Comparison of ENCODE assay signal across 10 cellular contexts in the genomic region with DNA sequence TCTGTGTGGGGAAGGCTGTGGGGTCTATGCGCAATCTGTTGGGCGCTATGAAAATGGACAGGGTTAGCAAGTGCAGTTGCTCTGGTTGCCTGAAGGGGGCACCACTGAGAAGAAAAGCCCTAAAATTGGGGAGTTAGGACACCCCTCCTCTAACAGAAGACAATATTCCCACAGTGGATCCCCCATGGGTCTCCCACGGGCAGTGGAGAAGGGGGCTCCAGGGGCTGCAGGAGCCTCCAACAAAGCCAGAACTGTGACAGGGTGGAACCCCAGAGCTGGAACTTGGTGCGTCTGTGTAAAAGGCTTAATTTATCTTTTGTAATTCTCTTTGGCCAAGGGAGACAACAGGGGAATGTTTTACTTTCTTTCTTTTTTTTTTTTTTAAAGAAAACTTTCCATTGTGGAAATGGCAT. TPM values are rescaled to one million over a fixed set of nuclear protein-coding genes. Genes with fewer than 3 reads are reported as not detected.
DNase-seq lines count a peak whose midpoint lies in the region; ATAC-seq and TF ChIP-seq lines count a peak whose summit lies in the region.
"Had no signal": no experiment of that assay in that cellular context is flagged by ENCODE, and none has a peak within 500 bp of the region (broad histone marks: within the 10 kb centered on the region; RNA-seq: fewer than 3 reads in every experiment).

No MANE protein-coding gene starts in this region.

- H3K36me3 ChIP-seq in HCT116 (ENCODE audit: control insufficient read depth in 1 of 2, insufficient read depth in 2 of 2, low read length in 2 of 2), result no peaks in the 10 kb centered on the region
- no peaks in the 10 kb centered on the region for H3K36me3 ChIP-seq in mucosa of descending colon (ENCODE audit: low read depth)

- H3K9ac ChIP-seq in HCT116 (ENCODE audit: low read length), result no peak overlapping the region

- 0 out of 2 replicates have a peak, but pooled peaks cover 5% of the 10 kb centered on the region for H3K27me3 ChIP-seq in HCT116 (ENCODE audit: insufficient read depth, low read length)

- no peaks in the 10 kb centered on the region for H3K9me3 Mint-ChIP-seq in activated naive CD4-positive, alpha-beta T cell treated with anti-CD3 and anti-CD28 coated beads, Interleukin-2, amount 10 ng/mL, durations not matched to agents 7 days and 5 days
- H3K9me3 Mint-ChIP-seq: dendritic cell treated with granulocyte-macrophage colony-stimulating factor and Interleukin-4, amounts not matched to agents 40 ng/mL and 50 ng/mL, for 4 days had no signal

- no peaks in the 10 kb centered on the region for H4K20me1 ChIP-seq in HCT116 (ENCODE audit: insufficient read depth)

- RAD21 ChIA-PET in HCT116 (lab: Charles Lee; ENCODE audit: low non-redundant PET in 1 of 2, low total read pairs in 2 of 2, uncharacterized antibody in 2 of 2, unreplicated experiment in 2 of 2), result interaction anchor here in 1 of 2 experiments (1.4 kb wide), 1 partner anchor 126 kb away, joined by 4 read pairs; no protein-coding TSS in a partner anchor

- POLR2A ChIA-PET in HCT116 (lab: Charles Lee), result interaction anchor here (0.7 to 1.5 kb wide), 2 partner anchors 81 to 171 kb away, joined by 3 read pairs; no protein-coding TSS in a partner anchor

- no TSS peak for BruUV-seq in HCT116 (replicated peaks; lab: Mats Ljungman, UMichigan)

- H3K27ac Mint-ChIP-seq in T-helper 17 cell, result no peak overlapping the region
- H3K27ac Mint-ChIP-seq in activated naive CD4-positive, alpha-beta T cell treated with anti-CD3 and anti-CD28 coated beads, Interleukin-2, amount 10 ng/mL, durations not matched to agents 7 days and 5 days, result no peak overlapping the region
- H3K27ac Mint-ChIP-seq: dendritic cell treated with granulocyte-macrophage colony-stimulating factor and Interleukin-4, amounts not matched to agents 40 ng/mL and 50 ng/mL, for 4 days had no signal

- DNase-seq in AG10803 (ENCODE audit: low read depth) (no peak), HCT116 (ENCODE audit: low read depth, low spot score) (no peak), cardiac fibroblast (ENCODE audit: low read depth in 2 of 2) (peak in 1 of 2 donors; percentile 20), mucosa of descending colon (no peak), NCI-H2171 (lab: John Stamatoyannopoulos, UW) (no peak), T-helper 17 cell (no peak)
- no peak for DNase-seq in activated naive CD4-positive, alpha-beta T cell treated with anti-CD3 and anti-CD28 coated beads, Interleukin-2, amount 10 ng/mL, durations not matched to agents 7 days and 5 days

- no peak overlapping the region for H3K4me3 ChIP-seq in AG10803 (ENCODE audit: low read length)
- H3K4me3 ChIP-seq in HCT116 (replicated peaks in 1 of 2; ENCODE audit: low read depth in 1 of 2, low read length in 2 of 2), result no peak overlapping the region
- H3K4me3 ChIP-seq in cardiac fibroblast (replicated peaks in 1 of 2; ENCODE audit: low read depth in 2 of 2, low read length in 2 of 2), result no peak overlapping the region
- H3K4me3 ChIP-seq in mucosa of descending colon, result no peak overlapping the region

- peak; percentile 81 for TF ChIP-seq CTCF in AG10803 (conservative IDR thresholded peaks at IDR 0.05; ENCODE audit: low read length)
- peak; percentile 49 to 97 (median 95); a peak in 5 of 6 replicates for TF ChIP-seq CTCF in HCT116 (IDR thresholded peaks at IDR 0.05 in 2 of 3, conservative IDR thresholded peaks at IDR 0.05 in 1 of 3; ENCODE audit: borderline replicate concordance in 1 of 3, insufficient read depth in 1 of 3, low read depth in 2 of 3, low read length in 2 of 3)
- TF ChIP-seq CTCF in cardiac fibroblast (IDR thresholded peaks at IDR 0.05; ENCODE audit: low read depth, low read length), result peak; percentile 90
- TF ChIP-seq CTCF in mucosa of descending colon (IDR thresholded peaks at IDR 0.05), result peak; percentile 30

- peaks cover 32% of the 10 kb centered on the region for H3K27me3 Mint-ChIP-seq in T-helper 17 cell
- H3K27me3 Mint-ChIP-seq in activated naive CD4-positive, alpha-beta T cell treated with anti-CD3 and anti-CD28 coated beads, Interleukin-2, amount 10 ng/mL, durations not matched to agents 7 days and 5 days, result peaks cover 30% of the 10 kb centered on the region

- H3K27ac ChIP-seq in HCT116 (ENCODE audit: low read depth, low read length), result no peak overlapping the region

- peak; percentile 44 for TF ChIP-seq RAD21 in HCT116 (IDR thresholded peaks at IDR 0.05; ENCODE audit: low read depth)

- H3K36me3 Mint-ChIP-seq in T-helper 17 cell (ENCODE audit: low read depth), result no peaks in the 10 kb centered on the region
- H3K36me3 Mint-ChIP-seq in activated naive CD4-positive, alpha-beta T cell treated with anti-CD3 and anti-CD28 coated beads, Interleukin-2, amount 10 ng/mL, durations not matched to agents 7 days and 5 days, result no peaks in the 10 kb centered on the region

- intact Hi-C loops in HCT116 (cut with micrococcal nuclease) (loop anchor here (5.0 kb wide), 1 partner anchor 168 kb away; no protein-coding TSS in a partner anchor), mucosa of descending colon (cut with DNase I, micrococcal nuclease) (no loop called here)

- no peak for TF ChIP-seq POLR2A in HCT116 (IDR thresholded peaks at IDR 0.05; ENCODE audit: borderline replicate concordance, extremely low read depth, insufficient read depth, insufficient read length)

- CTCF ChIA-PET in HCT116 (lab: Charles Lee), result interaction anchor here (0.9 to 5.5 kb wide), 11 partner anchors 9 to 169 kb away, joined by 3 to 120 read pairs (median 4); no protein-coding TSS in a partner anchor
- CTCF ChIA-PET in activated naive CD4-positive, alpha-beta T cell treated with anti-CD3 and anti-CD28 coated beads, Interleukin-2, amount 10 ng/mL, durations not matched to agents 7 days and 5 days (lab: Charles Lee), result interaction anchor here (0.6 to 5.4 kb wide), 4 partner anchors 10 to 127 kb away, joined by 3 to 58 read pairs (median 16); partner anchors contain the start of gene COL13A1

- H3K4me3 Mint-ChIP-seq in T-helper 17 cell, result no peak overlapping the region
- no peak overlapping the region for H3K4me3 Mint-ChIP-seq in activated naive CD4-positive, alpha-beta T cell treated with anti-CD3 and anti-CD28 coated beads, Interleukin-2, amount 10 ng/mL, durations not matched to agents 7 days and 5 days
- H3K4me3 Mint-ChIP-seq: dendritic cell treated with granulocyte-macrophage colony-stimulating factor and Interleukin-4, amounts not matched to agents 40 ng/mL and 50 ng/mL, for 4 days had no signal

- H3K4me2 ChIP-seq in HCT116 (ENCODE audit: low read length), result no peak overlapping the region

- no peaks in the 10 kb centered on the region for H3K9me2 ChIP-seq in HCT116 (ENCODE audit: insufficient read depth)

- H3K9me3 ChIP-seq in HCT116 (ENCODE audit: control insufficient read depth in 1 of 2, insufficient read depth in 1 of 2, low read depth in 1 of 2, low read length in 2 of 2) (no peaks in the 10 kb centered on the region), mucosa of descending colon (no peaks in the 10 kb centered on the region), T-helper 17 cell (ENCODE audit: control insufficient read depth, low read length, poor library complexity, severe bottlenecking) (no peaks in the 10 kb centered on the region)

- H3K4me1 ChIP-seq in HCT116 (ENCODE audit: control insufficient read depth in 1 of 2, insufficient read depth in 2 of 2, low read length in 2 of 2), result no peaks in the 10 kb centered on the region
- H3K4me1 ChIP-seq in mucosa of descending colon (ENCODE audit: low read depth), result no peaks in the 10 kb centered on the region

- no peak overlapping the region for H2AFZ ChIP-seq in HCT116 (ENCODE audit: low read depth, low read length, poor library complexity, severe bottlenecking)

- H3K4me1 Mint-ChIP-seq in T-helper 17 cell, result peaks cover 3% of the 10 kb centered on the region
- no peaks in the 10 kb centered on the region for H3K4me1 Mint-ChIP-seq in activated naive CD4-positive, alpha-beta T cell treated with anti-CD3 and anti-CD28 coated beads, Interleukin-2, amount 10 ng/mL, durations not matched to agents 7 days and 5 days

- ATAC-seq in HCT116, result peak; percentile 76
- ATAC-seq in mucosa of descending colon, result no peak
- no peak for ATAC-seq in GM19397 (IDR thresholded peaks at IDR 0.05; ENCODE audit: unreplicated experiment)
- no peak for ATAC-seq in T-helper 17 cell

- no peaks in the 10 kb centered on the region for H3K79me2 ChIP-seq in HCT116 (ENCODE audit: insufficient read depth, low read length)

TF ChIP-seq in HCT116, 20 proteins besides CTCF, POLR2A, EP300 and RAD21 (continues in another document):
- TF ChIP-seq TCF7L2 (IDR thresholded peaks at IDR 0.05; ENCODE audit: borderline replicate concordance, extremely low read depth, insufficient read depth, insufficient read length) (no peak), ATF3 (IDR thresholded peaks at IDR 0.05) (no peak), CEBPB (IDR thresholded peaks at IDR 0.05; ENCODE audit: low read depth) (no peak), ELF1 (IDR thresholded peaks at IDR 0.05; ENCODE audit: borderline replicate concordance, low read depth) (no peak), POLR2AphosphoS5 (IDR thresholded peaks at IDR 0.05; ENCODE audit: low read depth, low read length) (no peak)

RNA-seq across cellular contexts. Expression of gene COL13A1, which starts 12.5 kb away (rescaled TPM):
- total RNA-seq in HCT116 (2021; ENCODE audit: unreplicated experiment) (5.9 TPM), mucosa of descending colon (1 to 10 TPM; 1.0 to 2.3 (median 1.0) TPM), T-helper 17 cell (not detected)
- 9.4 and 10.1 TPM in 2 replicates for polyA plus RNA-seq in HCT116 (2012)
- total RNA-seq: activated CD8-positive, alpha-beta memory T cell treated with anti-CD3 and anti-CD28 coated beads for 36 hours had no signal

Comparison
In these comparisons a context has a peak if more than half of its experiments do, and no peak if none do; other contexts are left out.
1. CTCF ChIP-seq: peak in every context shown above with its lines; median percentile 95 in HCT116; 90 in cardiac fibroblast; 81 in AG10803; 30 in mucosa of descending colon.